ENCODE assay signal across 17 cellular contexts in genomic region chr12:132071837-132072384, GRCh38.
DNase-seq lines count a peak whose midpoint lies in the region; ATAC-seq, FAIRE-seq and TF ChIP-seq lines count a peak whose summit lies in the region.
"Had no signal": no experiment of that assay in that cellular context is flagged by ENCODE, and none has a peak within 500 bp of the region (broad histone marks: within the 10 kb centered on the region; RNA-seq: fewer than 3 reads in every experiment).

No MANE protein-coding gene starts in this region.

- no peaks in the 10 kb centered on the region for H3K79me2 ChIP-seq in hepatocyte

- H3K4me1 ChIP-seq in hepatocyte (ENCODE audit: insufficient read depth), result no peaks in the 10 kb centered on the region
- H3K4me1 ChIP-seq in ascending aorta, result no peaks in the 10 kb centered on the region
- H3K4me1 ChIP-seq: body of pancreas, esophagus squamous epithelium, pancreas had no signal

- DNase-seq in activated CD8-positive, alpha-beta memory T cell treated with anti-CD3 and anti-CD28 coated beads, Interleukin-2, amount 50 U/mL, for 48 hours, result peak; percentile 23
- DNase-seq in activated CD8-positive, alpha-beta memory T cell treated with anti-CD3 and anti-CD28 coated beads, Interleukin-2, amount 50 U/mL, for 4 hours, result no peak
- DNase-seq in bronchial epithelial cell (ENCODE audit: low read depth) (peak; percentile 15), renal cortical epithelial cell (ENCODE audit: low read depth) (peak; percentile 41), hepatocyte (ENCODE audit: low spot score) (no peak), ascending aorta (ENCODE audit: low spot score in 2 of 2) (no peak)
- DNase-seq: activated CD4-positive, alpha-beta memory T cell treated with anti-CD3 and anti-CD28 coated beads, Interleukin-2, amount 10 ng/mL, durations not matched to agents 7 days and 5 days; body of pancreas; CD4-positive, alpha-beta memory T cell; esophagus squamous epithelium; NCI-H187; pancreas; small intestine; stimulated activated naive CD4-positive, alpha-beta T cell treated with Interleukin-2 at 50 U/mL for 16 hours had no signal

- H3K4me3 ChIP-seq in bronchial epithelial cell (ENCODE audit: low read depth, low read length), result no peak overlapping the region
- H3K4me3 ChIP-seq in hepatocyte, result no peak overlapping the region
- no peak overlapping the region for H3K4me3 ChIP-seq in ascending aorta
- H3K4me3 ChIP-seq: body of pancreas, esophagus squamous epithelium, pancreas had no signal

- H3K27me3 ChIP-seq in bronchial epithelial cell (ENCODE audit: control insufficient read depth, insufficient read depth, low read length), result no peaks in the 10 kb centered on the region
- no peaks in the 10 kb centered on the region for H3K27me3 ChIP-seq in hepatocyte
- H3K27me3 ChIP-seq in ascending aorta, result no peaks in the 10 kb centered on the region
- H3K27me3 ChIP-seq: body of pancreas, esophagus squamous epithelium, pancreas had no signal

- intact Hi-C loops in ascending aorta (cut with DNase I), result no loop called here

- ATAC-seq in HG02759 (IDR thresholded peaks at IDR 0.05; ENCODE audit: unreplicated experiment) (peak; percentile 12), HG02642 (IDR thresholded peaks at IDR 0.05; ENCODE audit: poor library complexity, unreplicated experiment) (no peak)
- ATAC-seq: body of pancreas, left lobe of liver, pancreas had no signal

- H3K4me2 ChIP-seq in hepatocyte, result no peak overlapping the region

- no peaks in the 10 kb centered on the region for H3K9me3 ChIP-seq in hepatocyte (ENCODE audit: low read depth)
- no peaks in the 10 kb centered on the region for H3K9me3 ChIP-seq in ascending aorta
- H3K9me3 ChIP-seq: body of pancreas, esophagus squamous epithelium, pancreas had no signal

- no peak for FAIRE-seq in bronchial epithelial cell (lab: Jason Lieb, UNC)
- FAIRE-seq: pancreas, small intestine had no signal

- TF ChIP-seq CTCF in bronchial epithelial cell (IDR thresholded peaks at IDR 0.05; ENCODE audit: insufficient read depth, low read length, severe bottlenecking), result no peak
- no peak for TF ChIP-seq CTCF in hepatocyte (IDR thresholded peaks at IDR 0.05; ENCODE audit: poor library complexity)
- no peak for TF ChIP-seq CTCF in ascending aorta (IDR thresholded peaks at IDR 0.05)

- H3K36me3 ChIP-seq in bronchial epithelial cell (ENCODE audit: control insufficient read depth, insufficient read depth, low read length) (peaks cover 27% of the 10 kb centered on the region), hepatocyte (replicated peaks; ENCODE audit: insufficient read depth, low read depth) (no peaks in the 10 kb centered on the region), ascending aorta (peaks cover 55 to 76% of the 10 kb centered on the region in 2 donors)

- H4K20me1 ChIP-seq in hepatocyte (ENCODE audit: insufficient read depth, poor library complexity, severe bottlenecking), result no peaks in the 10 kb centered on the region

- H3K27ac ChIP-seq in hepatocyte, result no peak overlapping the region
- no peak overlapping the region for H3K27ac ChIP-seq in ascending aorta
- H3K27ac ChIP-seq: body of pancreas, pancreas had no signal

- WGBS in hepatocyte (ENCODE audit: low lambda C conversion rate, missing lambda C conversion rate), result 96% methylated on average over 14 of the region's 14 CpGs

- H2AFZ ChIP-seq in hepatocyte, result no peak overlapping the region

- no peaks in the 10 kb centered on the region for H3K9me2 ChIP-seq in hepatocyte (replicated peaks; ENCODE audit: insufficient read depth)

Comparison
In these comparisons a context has a peak if more than half of its experiments do, and no peak if none do; other contexts are left out.
1. DNase-seq: peak in activated CD8-positive, alpha-beta memory T cell treated with anti-CD3 and anti-CD28 coated beads, Interleukin-2, amount 50 U/mL, for 48 hours (single experiment), bronchial epithelial cell (single experiment) and renal cortical epithelial cell (single experiment); none in activated CD8-positive, alpha-beta memory T cell treated with anti-CD3 and anti-CD28 coated beads, Interleukin-2, amount 50 U/mL, for 4 hours (single experiment), hepatocyte (single experiment) and ascending aorta (0 of 2).